ENCODE assay signal across 8 cellular contexts in genomic region chr2:120680136-120680761, GRCh38. TPM values are rescaled to one million over a fixed set of nuclear protein-coding genes. Genes with fewer than 3 reads are reported as not detected.
DNase-seq lines count a peak whose midpoint lies in the region; ATAC-seq and TF ChIP-seq lines count a peak whose summit lies in the region.

No MANE protein-coding gene starts in this region.

- H3K27ac ChIP-seq in lung (ENCODE audit: low read depth in 1 of 2, low read length in 1 of 2): no peak overlapping the region

- H3K27me3 ChIP-seq in lung (ENCODE audit: control insufficient read depth, insufficient read depth): peaks cover 4% of the 10 kb centered on the region

- POLR2A ChIA-PET in activated CD4-positive, alpha-beta T cell treated with anti-CD3 and anti-CD28 coated beads, Interleukin-2, amount 10 ng/mL, durations not matched to agents 7 days and 5 days (lab: Charles Lee): no interaction called here

- no peaks in the 10 kb centered on the region for H3K9me3 Mint-ChIP-seq in activated CD4-positive, alpha-beta T cell treated with anti-CD3 and anti-CD28 coated beads, Interleukin-2, amount 10 ng/mL, durations not matched to agents 7 days and 5 days

- no peaks in the 10 kb centered on the region for H3K36me3 Mint-ChIP-seq in activated CD4-positive, alpha-beta T cell treated with anti-CD3 and anti-CD28 coated beads, Interleukin-2, amount 10 ng/mL, durations not matched to agents 7 days and 5 days (ENCODE audit: low read depth)

- H3K9me3 ChIP-seq in lung (ENCODE audit: control insufficient read depth in 2 of 2, insufficient read depth in 1 of 2, low read length in 1 of 2): peaks cover 0 to 2% of the 10 kb centered on the region in 2 donors

- H3K36me3 ChIP-seq in lung (ENCODE audit: control insufficient read depth in 2 of 2, insufficient read depth in 2 of 2, low read length in 2 of 2): no peaks in the 10 kb centered on the region

- peak overlapping the region; percentile 33 for H3K27ac Mint-ChIP-seq in activated CD4-positive, alpha-beta T cell treated with anti-CD3 and anti-CD28 coated beads, Interleukin-2, amount 10 ng/mL, durations not matched to agents 7 days and 5 days

- CTCF ChIA-PET in activated CD4-positive, alpha-beta T cell treated with anti-CD3 and anti-CD28 coated beads, Interleukin-2, amount 10 ng/mL, durations not matched to agents 7 days and 5 days (lab: Charles Lee): interaction anchor here (0.6 to 1.7 kb wide), 6 partner anchors 9 to 1000 kb away, joined by 3 to 7 read pairs (median 4); no protein-coding TSS in a partner anchor

- peak; percentile 69 for ATAC-seq in HG03175 (IDR thresholded peaks at IDR 0.05; ENCODE audit: unreplicated experiment)
- peak; percentile 83 for ATAC-seq in lung (ENCODE audit: insufficient read depth, low FRiP score)
- no peak for ATAC-seq in GM21825 (IDR thresholded peaks at IDR 0.05; ENCODE audit: unreplicated experiment)

- H3K27me3 Mint-ChIP-seq in activated CD4-positive, alpha-beta T cell treated with anti-CD3 and anti-CD28 coated beads, Interleukin-2, amount 10 ng/mL, durations not matched to agents 7 days and 5 days: peaks cover 8% of the 10 kb centered on the region

- 22 to 34% methylated on average over 13 to 17 of the region's 18 CpGs for WGBS in lung, 2 donors

- peak; percentile 68 for TF ChIP-seq CTCF in GM12874 (IDR thresholded peaks at IDR 0.05; ENCODE audit: insufficient read depth, low read depth, low read length)
- TF ChIP-seq CTCF in lung (IDR thresholded peaks at IDR 0.05; ENCODE audit: control extremely low read depth, extremely low read depth): peak; percentile 75

- H3K4me1 ChIP-seq in lung (ENCODE audit: control insufficient read depth in 2 of 2, insufficient read depth in 2 of 2, low read length in 2 of 2): no peaks in the 10 kb centered on the region

- H3K4me3 ChIP-seq in lung: no peak overlapping the region

- peak overlapping the region; percentile 43 for H3K4me3 Mint-ChIP-seq in activated CD4-positive, alpha-beta T cell treated with anti-CD3 and anti-CD28 coated beads, Interleukin-2, amount 10 ng/mL, durations not matched to agents 7 days and 5 days

- DNase-seq in NCI-H510A treated with DMSO at 0.1 percent for 48 hours (lab: John Stamatoyannopoulos, UW): peak; percentile 85
- DNase-seq in activated CD4-positive, alpha-beta T cell treated with anti-CD3 and anti-CD28 coated beads, Interleukin-2, amount 10 ng/mL, durations not matched to agents 7 days and 5 days: peak; percentile 86
- DNase-seq in dermis blood vessel endothelial cell: peak; percentile 95
- DNase-seq in lung (ENCODE audit: low spot score): peak; percentile 81
- peak; percentile 31 to 47 (median 43) for DNase-seq in stimulated activated CD4-positive, alpha-beta T cell treated with anti-CD3 and anti-CD28 coated beads, TNF-alpha, amount 100 ng/mL, for 4 hours (ENCODE audit: low read depth in 3 of 3)

- H3K4me1 Mint-ChIP-seq in activated CD4-positive, alpha-beta T cell treated with anti-CD3 and anti-CD28 coated beads, Interleukin-2, amount 10 ng/mL, durations not matched to agents 7 days and 5 days: peaks cover 3% of the 10 kb centered on the region

RNA-seq across cellular contexts. Expression of gene GLI2, which starts 55.4 kb away (rescaled TPM):
- total RNA-seq in activated CD4-positive, alpha-beta T cell treated with anti-CD3 and anti-CD28 coated beads, Interleukin-2, amount 10 ng/mL, durations not matched to agents 7 days and 5 days: under 1 TPM; 0.07 to 0.12 TPM
- 0.34 TPM in 1 of 2 replicates, not detected in the other for total RNA-seq in dermis blood vessel endothelial cell
- 1 to 10 TPM; 5.8 to 9.2 TPM for total RNA-seq in lung
- 1 to 10 TPM; 1.1 TPM for polyA plus RNA-seq in lung

Comparison
In these comparisons a context has a peak if more than half of its experiments do, and no peak if none do; other contexts are left out.
1. DNase-seq: peak in every context shown above with its lines; median percentile 95 in dermis blood vessel endothelial cell; 86 in activated CD4-positive, alpha-beta T cell treated with anti-CD3 and anti-CD28 coated beads, Interleukin-2, amount 10 ng/mL, durations not matched to agents 7 days and 5 days; 85 in NCI-H510A treated with DMSO at 0.1 percent for 48 hours; 81 in lung; 43 in stimulated activated CD4-positive, alpha-beta T cell treated with anti-CD3 and anti-CD28 coated beads, TNF-alpha, amount 100 ng/mL, for 4 hours.